Comparison of ENCODE assay signal across 18 cellular contexts in genomic region chr13:71869274-71869673, GRCh38. TPM values are rescaled to one million over a fixed set of nuclear protein-coding genes. Genes with fewer than 3 reads are reported as not detected.
"Had no signal": no experiment of that assay in that cellular context is flagged by ENCODE, and none has a peak within 500 bp of the region (broad histone marks: within the 10 kb centered on the region; RNA-seq: fewer than 3 reads in every experiment).

No MANE protein-coding gene starts in this region.

- H3K4me3 ChIP-seq: psoas muscle, right lobe of liver, transverse colon had no signal

- H3K27ac Mint-ChIP-seq: activated CD8-positive, alpha-beta memory T cell treated with anti-CD3 and anti-CD28 coated beads, Interleukin-2, amount 10 ng/mL, durations not matched to agents 7 days and 5 days; activated T-cell treated with anti-CD3 and anti-CD28 coated beads, Interleukin-2, amount 50 U/mL, for 24 hours; effector memory CD8-positive, alpha-beta T cell; natural killer cell had no signal

- H3K36me3 ChIP-seq: right lobe of liver, transverse colon had no signal

- ATAC-seq: activated CD8-positive, alpha-beta memory T cell treated with anti-CD3 and anti-CD28 coated beads, Interleukin-2, amount 10 ng/mL, durations not matched to agents 7 days and 5 days; effector memory CD8-positive, alpha-beta T cell; left lobe of liver; natural killer cell; psoas muscle; right lobe of liver; stimulated activated naive CD8-positive, alpha-beta T cell treated with anti-CD3 and anti-CD28 coated beads, Interleukin-15, Interleukin-2, amounts not matched to agents 100 U/mL and 50 U/mL, for 24 hours had no signal

- H3K4me3 Mint-ChIP-seq: activated CD8-positive, alpha-beta memory T cell treated with anti-CD3 and anti-CD28 coated beads, Interleukin-2, amount 10 ng/mL, durations not matched to agents 7 days and 5 days; activated T-cell treated with anti-CD3 and anti-CD28 coated beads, Interleukin-2, amount 50 U/mL, for 24 hours; effector memory CD8-positive, alpha-beta T cell; natural killer cell had no signal

- H3K4me1 ChIP-seq: psoas muscle had no signal

- DNase-seq: activated CD4-positive, CD25-positive, alpha-beta regulatory T cell; activated CD8-positive, alpha-beta memory T cell treated with anti-CD3 and anti-CD28 coated beads, Interleukin-2, amount 10 ng/mL, durations not matched to agents 7 days and 5 days; activated effector memory CD4-positive, alpha-beta T cell treated with Interleukin-2 at 50 U/mL for 16 hours; activated naive CD4-positive, alpha-beta T cell treated with anti-CD3 and anti-CD28 coated beads, Interleukin-2, amount 50 U/mL, for 16 hours; activated T-cell treated with anti-CD3 and anti-CD28 coated beads, Interleukin-2, amount 50 U/mL, for 24 hours; dermis blood vessel endothelial cell; effector memory CD8-positive, alpha-beta T cell; foreskin melanocyte; islet precursor cell; natural killer cell; psoas muscle; right lobe of liver; stimulated activated naive CD8-positive, alpha-beta T cell treated with anti-CD3 and anti-CD28 coated beads, Interleukin-15, Interleukin-2, amounts not matched to agents 100 U/mL and 50 U/mL, for 24 hours; T-helper 2 cell; transverse colon had no signal

- H3K9me3 ChIP-seq: psoas muscle, right lobe of liver, transverse colon had no signal

- H3K9me3 Mint-ChIP-seq: activated T-cell treated with anti-CD3 and anti-CD28 coated beads, Interleukin-2, amount 50 U/mL, for 24 hours; natural killer cell had no signal

- H3K27ac ChIP-seq: epithelial cell of prostate, psoas muscle, right lobe of liver, transverse colon had no signal

RNA-seq across cellular contexts. Expression of gene DACH1, which starts 2.3 kb away (rescaled TPM):
- total RNA-seq: activated CD8-positive, alpha-beta memory T cell treated with anti-CD3 and anti-CD28 coated beads, Interleukin-2, amount 10 ng/mL, durations not matched to agents 7 days and 5 days; osteoblast had no signal
